13 cellular contexts compared by ENCODE assay signal in the genomic region with DNA sequence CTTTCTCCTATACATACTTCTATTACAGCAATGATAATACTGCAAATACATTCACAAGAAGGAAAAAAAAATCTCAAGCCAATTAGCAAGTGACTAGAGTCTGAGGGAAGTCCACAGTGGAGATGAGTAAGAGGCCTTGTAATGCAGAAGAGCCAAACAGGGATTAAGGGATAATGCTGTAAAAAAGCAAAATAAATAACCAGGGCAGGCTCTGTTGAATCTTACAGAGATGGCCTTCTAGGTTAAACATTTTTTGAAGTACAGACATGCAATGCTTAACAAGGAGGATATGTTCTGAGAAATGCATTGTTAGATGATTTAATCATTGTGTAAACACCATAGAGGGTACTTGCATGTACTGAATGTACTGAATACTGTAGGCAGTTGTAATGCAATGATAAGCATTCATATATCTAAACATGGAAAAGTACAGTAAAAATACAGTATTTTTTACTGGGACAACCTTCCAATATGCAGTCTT.
DNase-seq lines count a peak whose midpoint lies in the region; ATAC-seq, FAIRE-seq and TF ChIP-seq lines count a peak whose summit lies in the region.
"Had no signal": no experiment of that assay in that cellular context is flagged by ENCODE, and none has a peak within 500 bp of the region (broad histone marks: within the 10 kb centered on the region; RNA-seq: fewer than 3 reads in every experiment).

No MANE protein-coding gene starts in this region.

- H4K20me1 ChIP-seq in endothelial cell of umbilical vein (replicated peaks; ENCODE audit: control insufficient read depth, extremely low read depth, insufficient read depth, low read length), result no peaks in the 10 kb centered on the region

- no peak overlapping the region for H3K9ac ChIP-seq in endothelial cell of umbilical vein (replicated peaks; ENCODE audit: extremely low read depth, insufficient read depth, low read length)

- H3K27me3 Mint-ChIP-seq in osteocyte (ENCODE audit: unreplicated experiment), result no peaks in the 10 kb centered on the region
- no peaks in the 10 kb centered on the region for H3K27me3 Mint-ChIP-seq in activated naive CD8-positive, alpha-beta T cell treated with anti-CD3 and anti-CD28 coated beads, Interleukin-2, amount 50 U/mL, for 24 hours

- POLR2A ChIA-PET in endothelial cell of umbilical vein (lab: Charles Lee), result interaction anchor here (0.7 kb wide), 1 partner anchor 26 kb away, joined by 4 read pairs; no protein-coding TSS in a partner anchor

- H3K27me3 ChIP-seq in endothelial cell of umbilical vein (ENCODE audit: control insufficient read depth in 2 of 2, insufficient read depth in 2 of 2, low read length in 2 of 2), result no peaks in the 10 kb centered on the region
- H3K27me3 ChIP-seq: cardiac muscle cell had no signal

- FAIRE-seq in endothelial cell of umbilical vein (lab: Jason Lieb, UNC) (peak; percentile 71), frontal cortex (lab: Jason Lieb, UNC) (no peak)
- FAIRE-seq: islet of Langerhans had no signal

- peak overlapping the region; percentile 82 for H3K27ac Mint-ChIP-seq in osteocyte (ENCODE audit: unreplicated experiment)
- no peak overlapping the region for H3K27ac Mint-ChIP-seq in activated naive CD8-positive, alpha-beta T cell treated with anti-CD3 and anti-CD28 coated beads, Interleukin-2, amount 50 U/mL, for 24 hours

- H2AFZ ChIP-seq in endothelial cell of umbilical vein (ENCODE audit: low read depth, low read length), result peak overlapping the region; percentile 41

- peaks cover 11% of the 10 kb centered on the region for H3K9me3 Mint-ChIP-seq in osteocyte (ENCODE audit: unreplicated experiment)
- H3K9me3 Mint-ChIP-seq in activated naive CD8-positive, alpha-beta T cell treated with anti-CD3 and anti-CD28 coated beads, Interleukin-2, amount 50 U/mL, for 24 hours, result peaks cover 15% of the 10 kb centered on the region

- no peak overlapping the region for H3K4me3 Mint-ChIP-seq in osteocyte (ENCODE audit: unreplicated experiment)
- no peak overlapping the region for H3K4me3 Mint-ChIP-seq in activated naive CD8-positive, alpha-beta T cell treated with anti-CD3 and anti-CD28 coated beads, Interleukin-2, amount 50 U/mL, for 24 hours

- dilution Hi-C loops in endothelial cell of umbilical vein (cut with MboI; ENCODE audit: extremely low pct_ligation_motif_present, low sequenced_read_pairs), result no loop called here

- BruUV-seq in endothelial cell of umbilical vein (replicated peaks; lab: Mats Ljungman, UMichigan), result no TSS peak

- TF ChIP-seq CTCF in endothelial cell of umbilical vein (IDR thresholded peaks at IDR 0.05; ENCODE audit: extremely low read depth in 1 of 2, insufficient read depth in 1 of 2, low read depth in 1 of 2, low read length in 2 of 2) (no peak), osteocyte (IDR thresholded peaks at IDR 0.05) (no peak)

- DNase-seq in DMS79 (lab: John Stamatoyannopoulos, UW) (peak; percentile 14), NCI-H226 (peak; percentile 73), endothelial cell of umbilical vein (ENCODE audit: low read depth, low spot score) (peak; percentile 51), osteocyte (ENCODE audit: extremely low spot score, unreplicated experiment) (no peak), HUDEP-2 (lab: John Stamatoyannopoulos, UW; ENCODE audit: unreplicated experiment in 76 of 76) (no peak), cardiac septum (ENCODE audit: low spot score) (no peak), frontal cortex (ENCODE audit: low spot score in 2 of 2) (no peak)
- no peak for DNase-seq in activated naive CD8-positive, alpha-beta T cell treated with anti-CD3 and anti-CD28 coated beads, Interleukin-2, amount 50 U/mL, for 24 hours
- DNase-seq: SIG-M5; stimulated activated naive CD8-positive, alpha-beta T cell treated with anti-CD3 and anti-CD28 coated beads, Interleukin-15, Interleukin-2, amounts not matched to agents 100 U/mL and 50 U/mL, for 24 hours had no signal

- TF ChIP-seq POLR2A in endothelial cell of umbilical vein (IDR thresholded peaks at IDR 0.05; ENCODE audit: low read depth, low read length), result no peak

- no peaks in the 10 kb centered on the region for H3K9me3 ChIP-seq in endothelial cell of umbilical vein (replicated peaks; ENCODE audit: control insufficient read depth, insufficient read depth, low read length)

- no peaks in the 10 kb centered on the region for H3K36me3 Mint-ChIP-seq in osteocyte (ENCODE audit: unreplicated experiment)
- H3K36me3 Mint-ChIP-seq in activated naive CD8-positive, alpha-beta T cell treated with anti-CD3 and anti-CD28 coated beads, Interleukin-2, amount 50 U/mL, for 24 hours (ENCODE audit: low read depth), result peaks cover 1% of the 10 kb centered on the region

- H3K4me3 ChIP-seq in endothelial cell of umbilical vein (replicated peaks in 1 of 3; ENCODE audit: insufficient read depth in 1 of 3, low read depth in 1 of 3, low read length in 3 of 3), result no peak overlapping the region
- H3K4me3 ChIP-seq: cardiac muscle cell, skin epidermis had no signal

- no peaks in the 10 kb centered on the region for H3K36me3 ChIP-seq in endothelial cell of umbilical vein (ENCODE audit: control insufficient read depth in 2 of 2, extremely low read depth in 1 of 2, insufficient read depth in 2 of 2, low read length in 2 of 2)
- H3K36me3 ChIP-seq: cardiac muscle cell had no signal

- intact Hi-C loops in endothelial cell of umbilical vein (cut with micrococcal nuclease) (no loop called here), cardiac septum (cut with DNase I) (loop anchor here (10.0 kb wide), 1 partner anchor 388 kb away; no protein-coding TSS in a partner anchor)

- no peaks in the 10 kb centered on the region for H3K4me1 ChIP-seq in endothelial cell of umbilical vein (ENCODE audit: control insufficient read depth, extremely low read depth, insufficient read depth, low read length)

- H3K4me1 Mint-ChIP-seq in osteocyte (ENCODE audit: unreplicated experiment), result peaks cover 46% of the 10 kb centered on the region
- peaks cover 8% of the 10 kb centered on the region for H3K4me1 Mint-ChIP-seq in activated naive CD8-positive, alpha-beta T cell treated with anti-CD3 and anti-CD28 coated beads, Interleukin-2, amount 50 U/mL, for 24 hours

- CTCF ChIA-PET in endothelial cell of umbilical vein (lab: Charles Lee), result interaction anchor here (1.2 kb wide), 1 partner anchor 74 kb away, joined by 5 read pairs; no protein-coding TSS in a partner anchor

- H3K27ac ChIP-seq in endothelial cell of umbilical vein (ENCODE audit: insufficient read depth, low read depth, low read length), result no peak overlapping the region
- H3K27ac ChIP-seq: cardiac muscle cell had no signal

- H3K4me2 ChIP-seq in endothelial cell of umbilical vein (ENCODE audit: insufficient read depth, low read length), result no peak overlapping the region

- no peaks in the 10 kb centered on the region for H3K9me1 ChIP-seq in endothelial cell of umbilical vein (replicated peaks; ENCODE audit: control insufficient read depth, extremely low read depth, insufficient read depth, low read length)

- no peak for ATAC-seq in activated naive CD8-positive, alpha-beta T cell treated with anti-CD3 and anti-CD28 coated beads, Interleukin-2, amount 50 U/mL, for 24 hours
- ATAC-seq: stimulated activated naive CD8-positive, alpha-beta T cell treated with anti-CD3 and anti-CD28 coated beads, Interleukin-15, Interleukin-2, amounts not matched to agents 100 U/mL and 50 U/mL, for 24 hours had no signal

- no peaks in the 10 kb centered on the region for H3K79me2 ChIP-seq in endothelial cell of umbilical vein (ENCODE audit: control insufficient read depth, insufficient read depth, low read length)

TF ChIP-seq in endothelial cell of umbilical vein, 7 proteins besides CTCF, POLR2A, EP300 and RAD21:
- TF ChIP-seq GATA2 (IDR thresholded peaks at IDR 0.05; ENCODE audit: insufficient read depth, insufficient read length, low read depth, low read length), result peak; percentile 32
- TF ChIP-seq FOS (IDR thresholded peaks at IDR 0.05; ENCODE audit: borderline replicate concordance, insufficient read depth, low read length), result peak; percentile 43
- TF ChIP-seq EZH2 (IDR thresholded peaks at IDR 0.05; ENCODE audit: borderline replicate concordance, low read depth, low read length, severe bottlenecking), result no peak
- no peak for TF ChIP-seq POLR2AphosphoS5 (IDR thresholded peaks at IDR 0.05; ENCODE audit: insufficient read depth, low read depth, low read length)
- TF ChIP-seq MYC (IDR thresholded peaks at IDR 0.05; ENCODE audit: low read depth, low read length), result no peak
- TF ChIP-seq JUN (IDR thresholded peaks at IDR 0.05; ENCODE audit: borderline replicate concordance, insufficient read depth, insufficient read length, low read depth), result no peak
- TF ChIP-seq, protein P1, sequence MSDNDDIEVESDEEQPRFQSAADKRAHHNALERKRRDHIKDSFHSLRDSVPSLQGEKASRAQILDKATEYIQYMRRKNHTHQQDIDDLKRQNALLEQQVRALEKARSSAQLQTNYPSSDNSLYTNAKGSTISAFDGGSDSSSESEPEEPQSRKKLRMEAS (IDR thresholded peaks at IDR 0.05; ENCODE audit: insufficient read depth, insufficient read length), result no peak

Comparison
In these comparisons a context has a peak if more than half of its experiments do, and no peak if none do; other contexts are left out.
1. DNase-seq: peak in DMS79 (single experiment), NCI-H226 (single experiment) and endothelial cell of umbilical vein (single experiment); none in osteocyte (single experiment), HUDEP-2 (0 of 76), activated naive CD8-positive, alpha-beta T cell treated with anti-CD3 and anti-CD28 coated beads, Interleukin-2, amount 50 U/mL, for 24 hours (single experiment), cardiac septum (single experiment) and frontal cortex (0 of 2).